29 cellular contexts compared by ENCODE assay signal in the genomic region with DNA sequence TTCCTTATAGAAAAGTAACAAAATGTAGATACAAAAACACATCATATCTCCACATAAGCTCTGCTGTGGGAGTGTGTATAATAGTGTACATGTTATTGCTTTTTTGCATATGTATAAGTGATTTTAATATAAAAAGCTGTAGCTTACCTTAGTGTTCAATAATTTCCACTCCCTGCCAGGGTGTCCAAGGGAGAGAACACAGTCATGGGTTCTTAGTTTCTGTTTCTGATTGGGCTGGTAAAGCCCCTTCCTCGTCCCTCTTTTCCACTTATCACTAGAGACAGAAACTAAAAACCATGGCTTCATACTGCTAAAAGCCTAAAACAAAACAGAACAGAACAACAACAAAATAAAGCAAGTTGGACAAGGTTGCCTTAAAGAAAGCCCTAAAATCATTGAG.
"Had no signal": no experiment of that assay in that cellular context is flagged by ENCODE, and none has a peak within 500 bp of the region (broad histone marks: within the 10 kb centered on the region; RNA-seq: fewer than 3 reads in every experiment).

No MANE protein-coding gene starts in this region.

- H3K4me3 Mint-ChIP-seq: naive thymus-derived CD8-positive, alpha-beta T cell; nephron progenitor cell; neural crest cell; stimulated activated effector memory CD8-positive, alpha-beta T cell treated with anti-CD3 and anti-CD28 coated beads, Interleukin-12 subunit alpha, Interleukin-12 subunit beta, amount 100 ng/mL, for 72 hours; stimulated activated naive B cell treated with anti-CD40 and anti-IgM and Interleukin-4, amounts not matched to agents 10 μg/mL and 1 μg/mL and 100 μg/mL, for 72 hours; stimulated activated naive CD8-positive, alpha-beta T cell treated with anti-CD3 and anti-CD28 coated beads, Interleukin-15, Interleukin-2, amounts not matched to agents 100 ng/mL and 50 ng/mL, for 24 hours had no signal

- H3K27me3 ChIP-seq: right lobe of liver, sigmoid colon, stomach, thyroid gland, tibial nerve, upper lobe of left lung, vagina had no signal

- H3K9me3 ChIP-seq: neutrophil, psoas muscle, right lobe of liver, thoracic aorta, thyroid gland, vagina had no signal

- H3K4me3 ChIP-seq: psoas muscle, right lobe of liver, sigmoid colon, stomach, thoracic aorta, thyroid gland, tibial nerve, upper lobe of left lung, vagina had no signal

- H3K36me3 ChIP-seq: neutrophil, right lobe of liver, sigmoid colon, stomach, thoracic aorta, thyroid gland, tibial nerve, upper lobe of left lung, vagina had no signal

- ATAC-seq: naive thymus-derived CD8-positive, alpha-beta T cell; psoas muscle; right cardiac atrium; stimulated activated effector memory CD8-positive, alpha-beta T cell treated with anti-CD3 and anti-CD28 coated beads, Interleukin-12 subunit alpha, Interleukin-12 subunit beta, amount 100 ng/mL, for 72 hours had no signal

- H3K4me1 Mint-ChIP-seq: neural crest cell had no signal

- FAIRE-seq: small intestine, urothelium cell line had no signal

- H3K27ac ChIP-seq: neutrophil, parathyroid adenoma, psoas muscle, right lobe of liver, sigmoid colon, thoracic aorta, thyroid gland, tibial nerve, upper lobe of left lung, vagina had no signal

- DNase-seq: naive thymus-derived CD8-positive, alpha-beta T cell; nephron progenitor cell; nucleus accumbens; posterior cingulate gyrus; psoas muscle; sigmoid colon; stimulated activated CD4-positive, alpha-beta T cell treated with anti-CD3 and anti-CD28 coated beads, Interleukin-15, amount 100 ng/mL, for 24 hours; stimulated activated CD4-positive, alpha-beta T cell treated with anti-CD3 and anti-CD28 coated beads, Interleukin-2, amount 100 ng/mL, for 24 hours; stimulated activated CD4-positive, alpha-beta T cell treated with anti-CD3 and anti-CD28 coated beads, Interleukin-2, amount 100 ng/mL, for 48 hours; stimulated activated CD4-positive, alpha-beta T cell treated with anti-CD3 and anti-CD28 coated beads, Interleukin-4, amount 100 ng/mL, for 24 hours; stimulated activated naive B cell treated with anti-CD40 and anti-IgM and Interleukin-4, amounts not matched to agents 10 μg/mL and 1 μg/mL and 100 μg/mL, for 72 hours; stimulated activated naive CD4-positive, alpha-beta T cell treated with Interleukin-2 at 50 U/mL for 16 hours; stomach; thyroid gland; trophoblast cell; upper lobe of left lung had no signal

- H3K4me1 ChIP-seq: parathyroid adenoma, psoas muscle, tibial nerve, upper lobe of left lung had no signal

- H3K36me3 Mint-ChIP-seq: stimulated activated effector memory CD8-positive, alpha-beta T cell treated with anti-CD3 and anti-CD28 coated beads, Interleukin-12 subunit alpha, Interleukin-12 subunit beta, amount 100 ng/mL, for 72 hours had no signal

- H3K27ac Mint-ChIP-seq: naive thymus-derived CD8-positive, alpha-beta T cell; nephron progenitor cell; progenitor cell of endocrine pancreas; stimulated activated effector memory CD8-positive, alpha-beta T cell treated with anti-CD3 and anti-CD28 coated beads, Interleukin-12 subunit alpha, Interleukin-12 subunit beta, amount 100 ng/mL, for 72 hours; stimulated activated naive B cell treated with anti-CD40 and anti-IgM and Interleukin-4, amounts not matched to agents 10 μg/mL and 1 μg/mL and 100 μg/mL, for 72 hours; stimulated activated naive CD8-positive, alpha-beta T cell treated with anti-CD3 and anti-CD28 coated beads, Interleukin-15, Interleukin-2, amounts not matched to agents 100 ng/mL and 50 ng/mL, for 24 hours had no signal
